15 cellular contexts compared by ENCODE assay signal in the genomic region with DNA sequence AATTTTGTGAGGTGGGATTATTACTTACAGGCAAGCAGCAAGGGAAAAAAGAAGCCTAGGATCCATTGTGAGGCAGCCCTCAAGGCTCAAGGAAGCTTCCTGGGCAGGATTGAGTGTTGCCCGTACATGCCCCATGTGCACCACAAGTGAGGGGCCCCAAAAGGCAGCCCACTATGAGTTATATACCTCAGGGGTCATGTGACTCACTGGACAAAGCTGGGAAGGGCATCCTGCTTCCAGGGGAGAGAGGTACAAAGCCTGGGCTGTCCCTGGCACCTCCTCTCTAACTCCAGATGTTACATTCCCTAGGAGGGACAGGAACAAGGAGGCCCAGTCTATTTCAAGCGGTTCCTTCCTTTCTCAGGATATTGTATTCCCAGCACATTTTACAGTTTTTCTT. TPM values are rescaled to one million over a fixed set of nuclear protein-coding genes. Genes with fewer than 3 reads are reported as not detected.
"Had no signal": no experiment of that assay in that cellular context is flagged by ENCODE, and none has a peak within 500 bp of the region (broad histone marks: within the 10 kb centered on the region; RNA-seq: fewer than 3 reads in every experiment).

No MANE protein-coding gene starts in this region.

- H3K36me3 ChIP-seq: adrenal gland, esophagus squamous epithelium had no signal

- H3K4me3 ChIP-seq: adrenal gland, dorsolateral prefrontal cortex, esophagus squamous epithelium, lung had no signal

- H3K9me3 ChIP-seq: adrenal gland, esophagus squamous epithelium had no signal

- H3K27ac ChIP-seq: dorsolateral prefrontal cortex had no signal

- DNase-seq: activated CD4-positive, alpha-beta T cell treated with anti-CD3 and anti-CD28 coated beads, Interleukin-2, amount 50 U/mL, for 1 hour; activated naive CD4-positive, alpha-beta T cell treated with anti-CD3 and anti-CD28 coated beads, Interleukin-2, amount 10 ng/mL, durations not matched to agents 7 days and 5 days; dorsolateral prefrontal cortex; esophagus squamous epithelium; foreskin melanocyte; naive thymus-derived CD4-positive, alpha-beta T cell; retina; small intestine; stimulated activated CD4-positive, alpha-beta T cell treated with anti-CD3 and anti-CD28 coated beads, Interleukin-1b, Interleukin-23, amount 100 ng/mL, for 48 hours; stimulated activated naive B cell treated with anti-CD40 and anti-IgM and Interleukin-4, amounts not matched to agents 10 μg/mL and 1 μg/mL and 100 μg/mL, for 72 hours; substantia nigra; T-helper 17 cell had no signal

- H3K27me3 ChIP-seq: adrenal gland, dorsolateral prefrontal cortex, esophagus squamous epithelium had no signal

- ATAC-seq: naive thymus-derived CD4-positive, alpha-beta T cell; stimulated activated naive B cell treated with anti-CD40 and anti-IgM and Interleukin-4, amounts not matched to agents 10 μg/mL and 1 μg/mL and 100 μg/mL, for 72 hours; T-helper 17 cell had no signal

RNA-seq across cellular contexts. Expression of a gene that starts 34.0 kb away (rescaled TPM):
- total RNA-seq: activated T-helper 2 cell treated with anti-CD3 and anti-CD28 coated beads, Interferon-gamma antibody, Interleukin-2, Interleukin-4, amounts not matched to agents 10 μg/mL and 5 μg/mL and 100 μg/mL, durations not matched to agents 14 hours and 24 hours and 36 hours had no signal
